ENCODE assay signal across 9 cellular contexts in genomic region chr15:90300988-90301715, GRCh38. TPM values are rescaled to one million over a fixed set of nuclear protein-coding genes. Genes with fewer than 3 reads are reported as not detected.
DNase-seq lines count a peak whose midpoint lies in the region; ATAC-seq and TF ChIP-seq lines count a peak whose summit lies in the region.
"Had no signal": no experiment of that assay in that cellular context is flagged by ENCODE, and none has a peak within 500 bp of the region (broad histone marks: within the 10 kb centered on the region; RNA-seq: fewer than 3 reads in every experiment).

No MANE protein-coding gene starts in this region.

- H3K9me3 Mint-ChIP-seq in activated naive CD8-positive, alpha-beta T cell treated with anti-CD3 and anti-CD28 coated beads, Interleukin-2, amount 10 ng/mL, durations not matched to agents 7 days and 5 days = no peaks in the 10 kb centered on the region

- H3K4me3 ChIP-seq in AG10803 (ENCODE audit: low read length) (no peak overlapping the region), right atrium auricular region (no peak overlapping the region)
- H3K4me3 ChIP-seq: skin epidermis had no signal

- POLR2A ChIA-PET in activated naive CD8-positive, alpha-beta T cell treated with anti-CD3 and anti-CD28 coated beads, Interleukin-2, amount 10 ng/mL, durations not matched to agents 7 days and 5 days (lab: Charles Lee) = interaction anchor here (0.7 kb wide), 1 partner anchor 67 kb away, joined by 3 read pairs; the partner anchor contains the start of genes CIB1 and GDPGP1

- no peaks in the 10 kb centered on the region for H3K36me3 Mint-ChIP-seq in activated naive CD8-positive, alpha-beta T cell treated with anti-CD3 and anti-CD28 coated beads, Interleukin-2, amount 10 ng/mL, durations not matched to agents 7 days and 5 days

- H3K27ac Mint-ChIP-seq in activated naive CD8-positive, alpha-beta T cell treated with anti-CD3 and anti-CD28 coated beads, Interleukin-2, amount 10 ng/mL, durations not matched to agents 7 days and 5 days = peak overlapping the region; percentile 32

- peaks cover 10% of the 10 kb centered on the region for H3K27me3 Mint-ChIP-seq in activated naive CD8-positive, alpha-beta T cell treated with anti-CD3 and anti-CD28 coated beads, Interleukin-2, amount 10 ng/mL, durations not matched to agents 7 days and 5 days

- H3K27me3 ChIP-seq in right atrium auricular region = no peaks in the 10 kb centered on the region

- peak; percentile 26 for DNase-seq in AG10803 (ENCODE audit: low read depth)
- DNase-seq in HCEC 1CT = peak; percentile 30
- peak; percentile 73 for DNase-seq in SK-MEL-5 (ENCODE audit: low read depth, low spot score)
- peak; percentile 73 for DNase-seq in activated naive CD8-positive, alpha-beta T cell treated with anti-CD3 and anti-CD28 coated beads, Interleukin-2, amount 10 ng/mL, durations not matched to agents 7 days and 5 days
- DNase-seq in right atrium auricular region (ENCODE audit: low spot score) = peak; percentile 62
- DNase-seq in stimulated activated CD4-positive, alpha-beta T cell treated with anti-CD3 and anti-CD28 coated beads, Interleukin-12 subunit alpha, Interleukin-12 subunit beta, amount 100 ng/mL, for 4 hours = peak; percentile 59
- no peak for DNase-seq in NCI-H1105 treated with DMSO at 0.1 percent for 48 hours (lab: John Stamatoyannopoulos, UW)

- in situ Hi-C loops in SK-MEL-5 (cut with HindIII; ENCODE audit: low pct_unique_long_range_greater_than_20kb, low sequenced_read_pairs) = no loop called here

- TF ChIP-seq CTCF in AG10803 (conservative IDR thresholded peaks at IDR 0.05; ENCODE audit: low read length) (peak; percentile 72), right atrium auricular region (IDR thresholded peaks at IDR 0.05) (peak; percentile 71 to 85)

- no peaks in the 10 kb centered on the region for H3K36me3 ChIP-seq in right atrium auricular region

- peaks cover 0 to 7% of the 10 kb centered on the region in 2 donors for H3K4me1 ChIP-seq in right atrium auricular region

- peaks cover 16% of the 10 kb centered on the region for H3K4me1 Mint-ChIP-seq in activated naive CD8-positive, alpha-beta T cell treated with anti-CD3 and anti-CD28 coated beads, Interleukin-2, amount 10 ng/mL, durations not matched to agents 7 days and 5 days

- ATAC-seq in activated naive CD8-positive, alpha-beta T cell treated with anti-CD3 and anti-CD28 coated beads, Interleukin-2, amount 10 ng/mL, durations not matched to agents 7 days and 5 days (ENCODE audit: low read depth) = peak; percentile 65
- no peak for ATAC-seq in HG02759 (IDR thresholded peaks at IDR 0.05; ENCODE audit: unreplicated experiment)

- H3K9me3 ChIP-seq in right atrium auricular region = no peaks in the 10 kb centered on the region

- H3K27ac ChIP-seq in right atrium auricular region = peak overlapping the region; percentile 0 to 34

- peak overlapping the region; percentile 42 for H3K4me3 Mint-ChIP-seq in activated naive CD8-positive, alpha-beta T cell treated with anti-CD3 and anti-CD28 coated beads, Interleukin-2, amount 10 ng/mL, durations not matched to agents 7 days and 5 days

RNA-seq across cellular contexts. Expression of gene NGRN, which starts 35.7 kb away (rescaled TPM):
- total RNA-seq in SK-MEL-5 (2014; rRNA removed; shearing (Covaris generic)) = 88.4 and 99.6 TPM in 2 replicates
- polyA plus RNA-seq in SK-MEL-5 (2015; cell fraction: cytosol; rRNA removed) = 65.1 and 69.2 TPM in 2 replicates
- polyA plus RNA-seq in SK-MEL-5 (2015; cell fraction: nucleus; rRNA removed) = 28.8 and 29.4 TPM in 2 replicates
- total RNA-seq in activated naive CD8-positive, alpha-beta T cell treated with anti-CD3 and anti-CD28 coated beads, Interleukin-2, amount 10 ng/mL, durations not matched to agents 7 days and 5 days = 10 to 100 TPM; 34.3 to 35.8 TPM
- total RNA-seq in right atrium auricular region = 100 to 1,000 TPM; 107 to 110 TPM

RNA-seq across cellular contexts. Expression of gene ZNF774, which starts 50.9 kb away (rescaled TPM):
- total RNA-seq in SK-MEL-5 (2014; rRNA removed; shearing (Covaris generic)) = 2.1 and 2.2 TPM in 2 replicates
- polyA plus RNA-seq in SK-MEL-5 (2015; cell fraction: cytosol; rRNA removed) = 0.96 and 2.8 TPM in 2 replicates
- polyA plus RNA-seq in SK-MEL-5 (2015; cell fraction: nucleus; rRNA removed) = 1.6 and 2.8 TPM in 2 replicates
- total RNA-seq in activated naive CD8-positive, alpha-beta T cell treated with anti-CD3 and anti-CD28 coated beads, Interleukin-2, amount 10 ng/mL, durations not matched to agents 7 days and 5 days = 1 to 10 TPM; 1.6 to 2.4 TPM
- total RNA-seq in right atrium auricular region = 1 to 10 TPM; 3.7 to 4.3 TPM

RNA-seq across cellular contexts. Expression of gene TTLL13, which starts 51.8 kb away (rescaled TPM):
- total RNA-seq in SK-MEL-5 (2014; rRNA removed; shearing (Covaris generic)) = 0.18 TPM in 1 of 2 replicates, not detected in the other
- 0.14 and 0.19 TPM in 2 replicates for polyA plus RNA-seq in SK-MEL-5 (2015; cell fraction: cytosol; rRNA removed)
- polyA plus RNA-seq in SK-MEL-5 (2015; cell fraction: nucleus; rRNA removed) = 0.28 TPM in 1 of 2 replicates, not detected in the other
- total RNA-seq in activated naive CD8-positive, alpha-beta T cell treated with anti-CD3 and anti-CD28 coated beads, Interleukin-2, amount 10 ng/mL, durations not matched to agents 7 days and 5 days = 1 to 10 TPM in 1 of 2 experiments, under 1 TPM in 1; 0.47 to 1.5 TPM
- not detected for total RNA-seq in right atrium auricular region
